1 cellular context compared by ENCODE assay signal in the genomic region with DNA sequence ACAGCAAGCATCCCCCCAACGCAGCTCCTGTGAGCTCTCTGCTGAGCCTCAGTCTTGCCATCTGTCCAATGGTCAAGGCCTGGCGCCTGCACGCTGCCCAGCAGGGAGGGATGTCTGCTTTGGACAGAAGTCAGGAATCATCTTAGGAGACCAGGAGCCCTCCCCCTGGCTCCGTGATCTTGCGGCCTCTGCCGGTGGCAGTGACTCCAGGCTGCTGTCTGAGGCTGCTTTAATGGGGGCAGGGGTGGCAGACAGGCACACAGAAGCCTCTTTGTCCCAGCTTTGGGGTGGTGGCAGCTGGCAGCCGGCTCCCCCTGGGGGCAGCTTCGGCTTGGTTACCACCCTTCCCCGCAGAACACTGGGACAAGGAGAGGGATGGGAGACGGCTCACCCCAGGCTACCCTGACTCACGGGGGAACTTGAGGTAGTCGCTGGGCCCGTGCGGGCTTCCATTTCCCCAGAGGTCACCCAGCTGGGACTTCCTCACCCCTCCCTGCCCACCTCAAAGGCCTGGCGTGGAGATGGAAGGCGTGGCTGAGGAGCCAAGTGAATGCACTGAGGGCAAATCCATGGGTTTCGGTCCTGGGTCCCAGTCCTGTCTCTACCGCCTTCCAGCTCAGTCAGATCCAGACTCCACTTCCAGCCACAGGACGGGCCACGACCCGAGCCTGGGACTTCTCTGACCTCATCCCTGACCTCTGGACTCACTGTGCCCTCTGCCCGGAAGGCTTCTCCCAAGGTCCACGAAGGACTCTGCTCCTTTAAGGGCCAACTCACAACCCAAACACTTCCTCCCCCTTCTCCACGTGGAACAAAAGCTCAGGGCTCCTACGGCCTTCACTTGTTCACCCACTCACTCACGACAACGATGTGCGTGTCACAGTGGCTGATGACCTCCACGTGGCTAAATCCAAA.
TF ChIP-seq lines count a peak whose summit lies in the region.

No MANE protein-coding gene starts in this region.

TF ChIP-seq in HepG2, 621 proteins besides CTCF, POLR2A, EP300 and RAD21 (continued from another document and continues in another):
- TF ChIP-seq, protein P1, sequence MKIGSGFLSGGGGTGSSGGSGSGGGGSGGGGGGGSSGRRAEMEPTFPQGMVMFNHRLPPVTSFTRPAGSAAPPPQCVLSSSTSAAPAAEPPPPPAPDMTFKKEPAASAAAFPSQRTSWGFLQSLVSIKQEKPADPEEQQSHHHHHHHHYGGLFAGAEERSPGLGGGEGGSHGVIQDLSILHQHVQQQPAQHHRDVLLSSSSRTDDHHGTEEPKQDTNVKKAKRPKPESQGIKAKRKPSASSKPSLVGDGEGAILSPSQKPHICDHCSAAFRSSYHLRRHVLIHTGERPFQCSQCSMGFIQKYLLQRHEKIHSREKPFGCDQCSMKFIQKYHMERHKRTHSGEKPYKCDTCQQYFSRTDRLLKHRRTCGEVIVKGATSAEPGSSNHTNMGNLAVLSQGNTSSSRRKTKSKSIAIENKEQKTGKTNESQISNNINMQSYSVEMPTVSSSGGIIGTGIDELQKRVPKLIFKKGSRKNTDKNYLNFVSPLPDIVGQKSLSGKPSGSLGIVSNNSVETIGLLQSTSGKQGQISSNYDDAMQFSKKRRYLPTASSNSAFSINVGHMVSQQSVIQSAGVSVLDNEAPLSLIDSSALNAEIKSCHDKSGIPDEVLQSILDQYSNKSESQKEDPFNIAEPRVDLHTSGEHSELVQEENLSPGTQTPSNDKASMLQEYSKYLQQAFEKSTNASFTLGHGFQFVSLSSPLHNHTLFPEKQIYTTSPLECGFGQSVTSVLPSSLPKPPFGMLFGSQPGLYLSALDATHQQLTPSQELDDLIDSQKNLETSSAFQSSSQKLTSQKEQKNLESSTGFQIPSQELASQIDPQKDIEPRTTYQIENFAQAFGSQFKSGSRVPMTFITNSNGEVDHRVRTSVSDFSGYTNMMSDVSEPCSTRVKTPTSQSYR (CRISPR knock-in tag; IDR thresholded peaks at IDR 0.05; ENCODE audit: borderline replicate concordance), result peak; percentile 77; the same call in 1 of the 2 replicates
- TF ChIP-seq, protein P2, sequence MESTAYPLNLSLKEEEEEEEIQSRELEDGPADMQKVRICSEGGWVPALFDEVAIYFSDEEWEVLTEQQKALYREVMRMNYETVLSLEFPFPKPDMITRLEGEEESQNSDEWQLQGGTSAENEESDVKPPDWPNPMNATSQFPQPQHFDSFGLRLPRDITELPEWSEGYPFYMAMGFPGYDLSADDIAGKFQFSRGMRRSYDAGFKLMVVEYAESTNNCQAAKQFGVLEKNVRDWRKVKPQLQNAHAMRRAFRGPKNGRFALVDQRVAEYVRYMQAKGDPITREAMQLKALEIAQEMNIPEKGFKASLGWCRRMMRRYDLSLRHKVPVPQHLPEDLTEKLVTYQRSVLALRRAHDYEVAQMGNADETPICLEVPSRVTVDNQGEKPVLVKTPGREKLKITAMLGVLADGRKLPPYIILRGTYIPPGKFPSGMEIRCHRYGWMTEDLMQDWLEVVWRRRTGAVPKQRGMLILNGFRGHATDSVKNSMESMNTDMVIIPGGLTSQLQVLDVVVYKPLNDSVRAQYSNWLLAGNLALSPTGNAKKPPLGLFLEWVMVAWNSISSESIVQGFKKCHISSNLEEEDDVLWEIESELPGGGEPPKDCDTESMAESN (CRISPR knock-in tag; conservative IDR thresholded peaks at IDR 0.05), result 0 out of 2 replicates have a peak, but pooled peaks have one; percentile 35
- TF ChIP-seq HMG20B (CRISPR knock-in tag; conservative IDR thresholded peaks at IDR 0.05), result peak; percentile 13; the same call in 1 of the 2 replicates
- TF ChIP-seq ZMYM3 (CRISPR knock-in tag; IDR thresholded peaks at IDR 0.05), result peak; percentile 86
- peak; percentile 91; the same call in 1 of the 2 replicates for TF ChIP-seq CHD4 (IDR thresholded peaks at IDR 0.05; ENCODE audit: borderline replicate concordance, low read length)
- no peak for TF ChIP-seq KAT7 (CRISPR knock-in tag; IDR thresholded peaks at IDR 0.05; ENCODE audit: borderline replicate concordance)
- TF ChIP-seq, protein P3, sequence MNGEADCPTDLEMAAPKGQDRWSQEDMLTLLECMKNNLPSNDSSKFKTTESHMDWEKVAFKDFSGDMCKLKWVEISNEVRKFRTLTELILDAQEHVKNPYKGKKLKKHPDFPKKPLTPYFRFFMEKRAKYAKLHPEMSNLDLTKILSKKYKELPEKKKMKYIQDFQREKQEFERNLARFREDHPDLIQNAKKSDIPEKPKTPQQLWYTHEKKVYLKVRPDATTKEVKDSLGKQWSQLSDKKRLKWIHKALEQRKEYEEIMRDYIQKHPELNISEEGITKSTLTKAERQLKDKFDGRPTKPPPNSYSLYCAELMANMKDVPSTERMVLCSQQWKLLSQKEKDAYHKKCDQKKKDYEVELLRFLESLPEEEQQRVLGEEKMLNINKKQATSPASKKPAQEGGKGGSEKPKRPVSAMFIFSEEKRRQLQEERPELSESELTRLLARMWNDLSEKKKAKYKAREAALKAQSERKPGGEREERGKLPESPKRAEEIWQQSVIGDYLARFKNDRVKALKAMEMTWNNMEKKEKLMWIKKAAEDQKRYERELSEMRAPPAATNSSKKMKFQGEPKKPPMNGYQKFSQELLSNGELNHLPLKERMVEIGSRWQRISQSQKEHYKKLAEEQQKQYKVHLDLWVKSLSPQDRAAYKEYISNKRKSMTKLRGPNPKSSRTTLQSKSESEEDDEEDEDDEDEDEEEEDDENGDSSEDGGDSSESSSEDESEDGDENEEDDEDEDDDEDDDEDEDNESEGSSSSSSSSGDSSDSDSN (CRISPR knock-in tag; IDR thresholded peaks at IDR 0.05), result peak; percentile 60
- TF ChIP-seq NCOA2 (CRISPR knock-in tag; IDR thresholded peaks at IDR 0.05), result 0 out of 2 replicates have a peak, but pooled peaks have one; percentile 25
- 0 out of 2 replicates have a peak, but pooled peaks have one; percentile 20 for TF ChIP-seq ZNF143 (CRISPR knock-in tag; IDR thresholded peaks at IDR 0.05)
- peak; percentile 80 for TF ChIP-seq HNF4A (CRISPR knock-in tag; IDR thresholded peaks at IDR 0.05)
- TF ChIP-seq, protein P4, sequence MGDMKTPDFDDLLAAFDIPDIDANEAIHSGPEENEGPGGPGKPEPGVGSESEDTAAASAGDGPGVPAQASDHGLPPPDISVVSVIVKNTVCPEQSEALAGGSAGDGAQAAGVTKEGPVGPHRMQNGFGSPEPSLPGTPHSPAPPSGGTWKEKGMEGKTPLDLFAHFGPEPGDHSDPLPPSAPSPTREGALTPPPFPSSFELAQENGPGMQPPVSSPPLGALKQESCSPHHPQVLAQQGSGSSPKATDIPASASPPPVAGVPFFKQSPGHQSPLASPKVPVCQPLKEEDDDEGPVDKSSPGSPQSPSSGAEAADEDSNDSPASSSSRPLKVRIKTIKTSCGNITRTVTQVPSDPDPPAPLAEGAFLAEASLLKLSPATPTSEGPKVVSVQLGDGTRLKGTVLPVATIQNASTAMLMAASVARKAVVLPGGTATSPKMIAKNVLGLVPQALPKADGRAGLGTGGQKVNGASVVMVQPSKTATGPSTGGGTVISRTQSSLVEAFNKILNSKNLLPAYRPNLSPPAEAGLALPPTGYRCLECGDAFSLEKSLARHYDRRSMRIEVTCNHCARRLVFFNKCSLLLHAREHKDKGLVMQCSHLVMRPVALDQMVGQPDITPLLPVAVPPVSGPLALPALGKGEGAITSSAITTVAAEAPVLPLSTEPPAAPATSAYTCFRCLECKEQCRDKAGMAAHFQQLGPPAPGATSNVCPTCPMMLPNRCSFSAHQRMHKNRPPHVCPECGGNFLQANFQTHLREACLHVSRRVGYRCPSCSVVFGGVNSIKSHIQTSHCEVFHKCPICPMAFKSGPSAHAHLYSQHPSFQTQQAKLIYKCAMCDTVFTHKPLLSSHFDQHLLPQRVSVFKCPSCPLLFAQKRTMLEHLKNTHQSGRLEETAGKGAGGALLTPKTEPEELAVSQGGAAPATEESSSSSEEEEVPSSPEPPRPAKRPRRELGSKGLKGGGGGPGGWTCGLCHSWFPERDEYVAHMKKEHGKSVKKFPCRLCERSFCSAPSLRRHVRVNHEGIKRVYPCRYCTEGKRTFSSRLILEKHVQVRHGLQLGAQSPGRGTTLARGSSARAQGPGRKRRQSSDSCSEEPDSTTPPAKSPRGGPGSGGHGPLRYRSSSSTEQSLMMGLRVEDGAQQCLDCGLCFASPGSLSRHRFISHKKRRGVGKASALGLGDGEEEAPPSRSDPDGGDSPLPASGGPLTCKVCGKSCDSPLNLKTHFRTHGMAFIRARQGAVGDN (CRISPR knock-in tag; IDR thresholded peaks at IDR 0.05), result peak; percentile 61; the same call in 1 of the 2 replicates
- peak; percentile 55; the same call in 1 of the 2 replicates for TF ChIP-seq ZNF607 (CRISPR knock-in tag; IDR thresholded peaks at IDR 0.05; ENCODE audit: borderline replicate concordance)
- peak; percentile 77 for TF ChIP-seq PRPF4 (IDR thresholded peaks at IDR 0.05; ENCODE audit: low read depth, low read length, poor library complexity, severe bottlenecking)
- peak; percentile 94 for TF ChIP-seq KDM1A (CRISPR knock-in tag; IDR thresholded peaks at IDR 0.05)
- TF ChIP-seq CBX5 (CRISPR knock-in tag; IDR thresholded peaks at IDR 0.05; ENCODE audit: borderline replicate concordance), result peak; percentile 57; the same call in 1 of the 2 replicates
- peak; percentile 63; the same call in 1 of the 2 replicates for TF ChIP-seq MZF1 (CRISPR knock-in tag; IDR thresholded peaks at IDR 0.05; ENCODE audit: borderline replicate concordance)
- TF ChIP-seq ZC3H4 (CRISPR knock-in tag; IDR thresholded peaks at IDR 0.05; ENCODE audit: borderline replicate concordance), result no peak; the same call in 1 of the 2 replicates
- 0 out of 2 replicates have a peak, but pooled peaks have one; percentile 21 for TF ChIP-seq ZZZ3 (CRISPR knock-in tag; IDR thresholded peaks at IDR 0.05; ENCODE audit: borderline replicate concordance)
- no peak for TF ChIP-seq ZNF207 (IDR thresholded peaks at IDR 0.05; ENCODE audit: borderline replicate concordance)
- TF ChIP-seq KDM2A (CRISPR knock-in tag; IDR thresholded peaks at IDR 0.05; ENCODE audit: borderline replicate concordance, low read depth), result peak; percentile 39; the same call in 1 of the 2 replicates
- peak; percentile 71; the same call in 1 of the 2 replicates for TF ChIP-seq ZNF839 (CRISPR knock-in tag; IDR thresholded peaks at IDR 0.05; ENCODE audit: borderline replicate concordance)
- TF ChIP-seq, protein P5, sequence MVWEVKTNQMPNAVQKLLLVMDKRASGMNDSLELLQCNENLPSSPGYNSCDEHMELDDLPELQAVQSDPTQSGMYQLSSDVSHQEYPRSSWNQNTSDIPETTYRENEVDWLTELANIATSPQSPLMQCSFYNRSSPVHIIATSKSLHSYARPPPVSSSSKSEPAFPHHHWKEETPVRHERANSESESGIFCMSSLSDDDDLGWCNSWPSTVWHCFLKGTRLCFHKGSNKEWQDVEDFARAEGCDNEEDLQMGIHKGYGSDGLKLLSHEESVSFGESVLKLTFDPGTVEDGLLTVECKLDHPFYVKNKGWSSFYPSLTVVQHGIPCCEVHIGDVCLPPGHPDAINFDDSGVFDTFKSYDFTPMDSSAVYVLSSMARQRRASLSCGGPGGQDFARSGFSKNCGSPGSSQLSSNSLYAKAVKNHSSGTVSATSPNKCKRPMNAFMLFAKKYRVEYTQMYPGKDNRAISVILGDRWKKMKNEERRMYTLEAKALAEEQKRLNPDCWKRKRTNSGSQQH (CRISPR knock-in tag; IDR thresholded peaks at IDR 0.05; ENCODE audit: low read depth), result peak; percentile 58; the same call in 1 of the 2 replicates
- TF ChIP-seq, protein P6, sequence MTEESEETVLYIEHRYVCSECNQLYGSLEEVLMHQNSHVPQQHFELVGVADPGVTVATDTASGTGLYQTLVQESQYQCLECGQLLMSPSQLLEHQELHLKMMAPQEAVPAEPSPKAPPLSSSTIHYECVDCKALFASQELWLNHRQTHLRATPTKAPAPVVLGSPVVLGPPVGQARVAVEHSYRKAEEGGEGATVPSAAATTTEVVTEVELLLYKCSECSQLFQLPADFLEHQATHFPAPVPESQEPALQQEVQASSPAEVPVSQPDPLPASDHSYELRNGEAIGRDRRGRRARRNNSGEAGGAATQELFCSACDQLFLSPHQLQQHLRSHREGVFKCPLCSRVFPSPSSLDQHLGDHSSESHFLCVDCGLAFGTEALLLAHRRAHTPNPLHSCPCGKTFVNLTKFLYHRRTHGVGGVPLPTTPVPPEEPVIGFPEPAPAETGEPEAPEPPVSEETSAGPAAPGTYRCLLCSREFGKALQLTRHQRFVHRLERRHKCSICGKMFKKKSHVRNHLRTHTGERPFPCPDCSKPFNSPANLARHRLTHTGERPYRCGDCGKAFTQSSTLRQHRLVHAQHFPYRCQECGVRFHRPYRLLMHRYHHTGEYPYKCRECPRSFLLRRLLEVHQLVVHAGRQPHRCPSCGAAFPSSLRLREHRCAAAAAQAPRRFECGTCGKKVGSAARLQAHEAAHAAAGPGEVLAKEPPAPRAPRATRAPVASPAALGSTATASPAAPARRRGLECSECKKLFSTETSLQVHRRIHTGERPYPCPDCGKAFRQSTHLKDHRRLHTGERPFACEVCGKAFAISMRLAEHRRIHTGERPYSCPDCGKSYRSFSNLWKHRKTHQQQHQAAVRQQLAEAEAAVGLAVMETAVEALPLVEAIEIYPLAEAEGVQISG (CRISPR knock-in tag; IDR thresholded peaks at IDR 0.05), result 0 out of 2 replicates have a peak, but pooled peaks have one; percentile 7
- peak; percentile 26; the same call in 1 of the 2 replicates for TF ChIP-seq ZNF614 (CRISPR knock-in tag; IDR thresholded peaks at IDR 0.05; ENCODE audit: borderline replicate concordance)
- TF ChIP-seq XRCC5 (optimal IDR thresholded peaks at IDR 0.05; ENCODE audit: low read length), result peak; percentile 73
- 0 out of 2 replicates have a peak, but pooled peaks have one; percentile 24 for TF ChIP-seq ZNF441 (CRISPR knock-in tag; IDR thresholded peaks at IDR 0.05; ENCODE audit: borderline replicate concordance)
- peak; percentile 74 to 79 for TF ChIP-seq NR2F1 (CRISPR knock-in tag; IDR thresholded peaks at IDR 0.05)
- TF ChIP-seq TBX2 (CRISPR knock-in tag; IDR thresholded peaks at IDR 0.05; ENCODE audit: borderline replicate concordance), result peak; percentile 24; the same call in 1 of the 2 replicates
- TF ChIP-seq, protein P7, sequence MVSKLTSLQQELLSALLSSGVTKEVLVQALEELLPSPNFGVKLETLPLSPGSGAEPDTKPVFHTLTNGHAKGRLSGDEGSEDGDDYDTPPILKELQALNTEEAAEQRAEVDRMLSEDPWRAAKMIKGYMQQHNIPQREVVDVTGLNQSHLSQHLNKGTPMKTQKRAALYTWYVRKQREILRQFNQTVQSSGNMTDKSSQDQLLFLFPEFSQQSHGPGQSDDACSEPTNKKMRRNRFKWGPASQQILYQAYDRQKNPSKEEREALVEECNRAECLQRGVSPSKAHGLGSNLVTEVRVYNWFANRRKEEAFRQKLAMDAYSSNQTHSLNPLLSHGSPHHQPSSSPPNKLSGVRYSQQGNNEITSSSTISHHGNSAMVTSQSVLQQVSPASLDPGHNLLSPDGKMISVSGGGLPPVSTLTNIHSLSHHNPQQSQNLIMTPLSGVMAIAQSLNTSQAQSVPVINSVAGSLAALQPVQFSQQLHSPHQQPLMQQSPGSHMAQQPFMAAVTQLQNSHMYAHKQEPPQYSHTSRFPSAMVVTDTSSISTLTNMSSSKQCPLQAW (CRISPR knock-in tag; IDR thresholded peaks at IDR 0.05), result peak; percentile 70
- peak; percentile 71 for TF ChIP-seq AGO1 (IDR thresholded peaks at IDR 0.05; ENCODE audit: low read depth, low read length, poor library complexity, severe bottlenecking)
- TF ChIP-seq PCBP1 (IDR thresholded peaks at IDR 0.05; ENCODE audit: borderline replicate concordance, low read depth, low read length), result peak; percentile 64; the same call in 1 of the 2 replicates
- TF ChIP-seq AGO2 (optimal IDR thresholded peaks at IDR 0.05; ENCODE audit: low read depth, low read length), result peak; percentile 84
- no peak for TF ChIP-seq HES4 (CRISPR knock-in tag; IDR thresholded peaks at IDR 0.05; ENCODE audit: borderline replicate concordance)
- peak; percentile 63; the same call in 1 of the 2 replicates for TF ChIP-seq RCOR2 (CRISPR knock-in tag; IDR thresholded peaks at IDR 0.05)
